ENCODE assay signal across 10 cellular contexts in genomic region chr21:44765231-44766013, GRCh38. TPM values are rescaled to one million over a fixed set of nuclear protein-coding genes. Genes with fewer than 3 reads are reported as not detected.
DNase-seq lines count a peak whose midpoint lies in the region; ATAC-seq, FAIRE-seq and TF ChIP-seq lines count a peak whose summit lies in the region.
"Had no signal": no experiment of that assay in that cellular context is flagged by ENCODE, and none has a peak within 500 bp of the region (broad histone marks: within the 10 kb centered on the region; RNA-seq: fewer than 3 reads in every experiment).

No MANE protein-coding gene starts in this region.

- TF ChIP-seq RAD21 in GM12878 (IDR thresholded peaks at IDR 0.05; ENCODE audit: insufficient read depth, low read depth, low read length): no peak

- peak; percentile 10 to 12 for DNase-seq in activated CD8-positive, alpha-beta memory T cell treated with anti-CD3 and anti-CD28 coated beads for 1 hour (ENCODE audit: extremely low read depth in 1 of 2, low read depth in 1 of 2)
- DNase-seq in activated CD8-positive, alpha-beta memory T cell treated with anti-CD3 and anti-CD28 coated beads for 24 hours: no peak
- no peak for DNase-seq in Panc1 (ENCODE audit: low read depth, low spot score)
- DNase-seq in GM12878 (ENCODE audit: low read depth, low spot score): no peak
- DNase-seq in NCI-H2171 treated with DMSO at 0.1 percent for 48 hours (lab: John Stamatoyannopoulos, UW): no peak
- DNase-seq in amygdala (lab: John Stamatoyannopoulos, UW): no peak
- DNase-seq in stimulated activated CD4-positive, alpha-beta T cell treated with anti-CD3 and anti-CD28 coated beads, Interleukin-4, amount 100 ng/mL, for 1 hour: no peak
- DNase-seq: DMS 273 treated with DMSO at 0.1 percent for 48 hours had no signal

- H3K4me1 ChIP-seq in Panc1 (ENCODE audit: control insufficient read depth, insufficient read depth, low read length) (peaks cover 5% of the 10 kb centered on the region; the same call in 1 of the 2 replicates), GM12878 (ENCODE audit: control insufficient read depth, insufficient read depth, low read length) (no peaks in the 10 kb centered on the region; the same call in 1 of the 2 replicates), skeletal muscle satellite cell (ENCODE audit: control insufficient read depth, insufficient read depth, low read length) (peaks cover 6% of the 10 kb centered on the region)

- H3K4me3 ChIP-seq in Panc1 (ENCODE audit: low read depth in 2 of 2, low read length in 2 of 2) (no peak overlapping the region), GM12878 (no peak overlapping the region), skeletal muscle satellite cell (ENCODE audit: low read length) (no peak overlapping the region)

- no peak for FAIRE-seq in GM12878 (lab: Jason Lieb, UNC)
- FAIRE-seq: colon had no signal

- no peak overlapping the region for H2AFZ ChIP-seq in GM12878 (ENCODE audit: control insufficient read depth, low read depth, low read length)

- TF ChIP-seq CTCF in Panc1 (IDR thresholded peaks at IDR 0.05): no peak
- TF ChIP-seq CTCF in GM12878 (IDR thresholded peaks at IDR 0.05 in 2 of 3, conservative IDR thresholded peaks at IDR 0.05 in 1 of 3; ENCODE audit: control insufficient read depth in 2 of 3, extremely low read depth in 1 of 3, insufficient read depth in 1 of 3, low read depth in 3 of 3, low read length in 3 of 3): no peak

- no peaks in the 10 kb centered on the region for H3K79me2 ChIP-seq in GM12878 (ENCODE audit: control insufficient read depth, insufficient read depth, low read length)

- no peaks in the 10 kb centered on the region for H3K27me3 ChIP-seq in Panc1 (ENCODE audit: control insufficient read depth, insufficient read depth, low read length)
- H3K27me3 ChIP-seq in GM12878 (replicated peaks in 1 of 2; ENCODE audit: control insufficient read depth in 2 of 2, insufficient read depth in 2 of 2, low read length in 1 of 2): no peaks in the 10 kb centered on the region
- no peaks in the 10 kb centered on the region for H3K27me3 ChIP-seq in skeletal muscle satellite cell (ENCODE audit: control insufficient read depth, insufficient read depth, low read length)

- in situ Hi-C loops in Panc1 (cut with HindIII; ENCODE audit: low pct_unique_long_range_greater_than_20kb, low sequenced_read_pairs) (no loop called here), GM12878 (cut with MboI) (no loop called here)

- TF ChIP-seq EP300 in GM12878 (IDR thresholded peaks at IDR 0.05; ENCODE audit: borderline replicate concordance in 1 of 2, control insufficient read depth in 1 of 2, low read depth in 2 of 2, low read length in 2 of 2): no peak

- intact Hi-C loops in Panc1 (cut with micrococcal nuclease; ENCODE audit: unreplicated experiment): no loop called here
- intact Hi-C loops in GM12878 (cut with micrococcal nuclease; ENCODE audit: unreplicated experiment): no loop called here

- RAD21 ChIA-PET in GM12878 (lab: Charles Lee; ENCODE audit: unreplicated experiment): interaction anchor here (1.0 kb wide), 1 partner anchor 28 kb away, joined by 4 read pairs; no protein-coding TSS in a partner anchor

- H3K9ac ChIP-seq in GM12878 (ENCODE audit: control insufficient read depth, insufficient read depth, low read length): no peak overlapping the region
- H3K9ac ChIP-seq in skeletal muscle satellite cell (ENCODE audit: low read depth, low read length): no peak overlapping the region

- ATAC-seq in Panc1 (peak; percentile 22), GM12878 (peak; percentile 59)

- no peaks in the 10 kb centered on the region for H3K9me3 ChIP-seq in Panc1 (ENCODE audit: control insufficient read depth, insufficient read depth, low read depth, low read length)
- no peaks in the 10 kb centered on the region for H3K9me3 ChIP-seq in GM12878 (replicated peaks; ENCODE audit: control insufficient read depth, insufficient read depth, low read length)
- H3K9me3 ChIP-seq in skeletal muscle satellite cell (replicated peaks; ENCODE audit: low read length): no peaks in the 10 kb centered on the region

- BruUV-seq in Panc1 (replicated peaks; lab: Mats Ljungman, UMichigan) (no TSS peak), GM12878 (replicated peaks; lab: Mats Ljungman, UMichigan) (no TSS peak)

- 0 out of 2 replicates have a peak overlapping the region, but pooled peaks have one; percentile 39 for H3K27ac ChIP-seq in Panc1 (ENCODE audit: low read length)
- no peak overlapping the region for H3K27ac ChIP-seq in GM12878 (ENCODE audit: control insufficient read depth, insufficient read depth)

- CTCF ChIA-PET in Panc1 (lab: Charles Lee) (interaction anchor here (1.1 kb wide), 1 partner anchor 28 kb away, joined by 3 read pairs; no protein-coding TSS in a partner anchor), GM12878 (lab: Yijun Ruan, JAX) (interaction anchor here (0.7 kb wide), 1 partner anchor 36 kb away, joined by 3 read pairs; the partner anchor contains the start of gene UBE2G2)

- no peaks in the 10 kb centered on the region for H4K20me1 ChIP-seq in GM12878 (ENCODE audit: control insufficient read depth, insufficient read depth)

- 17% methylated on average over 12 of the region's 12 CpGs for WGBS in GM12878 (ENCODE audit: insufficient coverage, insufficient replicate concordance, low lambda C conversion rate, missing lambda C conversion rate)

- no peak overlapping the region for H3K4me2 ChIP-seq in GM12878 (ENCODE audit: control insufficient read depth, insufficient read depth)
- H3K4me2 ChIP-seq in skeletal muscle satellite cell (ENCODE audit: low read length): peak overlapping the region; percentile 7

- SMC1A ChIA-PET in GM12878 (lab: Charles Lee; ENCODE audit: uncharacterized antibody, unreplicated experiment): interaction anchor here (1.3 kb wide), 1 partner anchor 28 kb away, joined by 3 read pairs; no protein-coding TSS in a partner anchor

- TF ChIP-seq POLR2A in GM12878 (IDR thresholded peaks at IDR 0.05; ENCODE audit: low read depth, low read length): no peak

- no peaks in the 10 kb centered on the region for H3K36me3 ChIP-seq in Panc1 (ENCODE audit: control insufficient read depth, insufficient read depth, low read length)
- H3K36me3 ChIP-seq in GM12878 (ENCODE audit: control insufficient read depth in 2 of 2, insufficient read depth in 2 of 2, low read length in 1 of 2): peaks cover 3 to 6% of the 10 kb centered on the region in 2 experiments; a peak in 2 of 4 replicates
- H3K36me3 ChIP-seq in skeletal muscle satellite cell (ENCODE audit: insufficient read depth, low read length): peaks cover 11% of the 10 kb centered on the region

- POLR2A ChIA-PET in Panc1 (lab: Charles Lee): no interaction called here
- POLR2A ChIA-PET in GM12878 (lab: Charles Lee): no interaction called here

RNA-seq across cellular contexts. Expression of gene UBE2G2, which starts 36.2 kb away (rescaled TPM):
- total RNA-seq in Panc1 (2021; ENCODE audit: unreplicated experiment): 77.4 TPM
- polyA plus RNA-seq in Panc1 (2012; ENCODE audit: insufficient read length): 69.4 TPM
- 187 and 192 TPM in 2 replicates for total RNA-seq in GM12878 (2013; cell fraction: nucleolus; rRNA removed)
- total RNA-seq in GM12878 (2014; rRNA removed): 75.6 and 82.3 TPM in 2 replicates
- total RNA-seq in GM12878 (2014; rRNA removed; fragmentation: Illumina TruSeq; extraction: Trizol): 62.4 and 66.1 TPM in 2 replicates
- total RNA-seq in GM12878 (2021): 71.0 and 76.1 TPM in 2 replicates
- polyA plus RNA-seq in GM12878 (2011; ENCODE audit: low read depth): 33.3 TPM
- 101 and 102 TPM in 2 replicates for polyA plus RNA-seq in GM12878 (2011; rRNA removed)
- polyA plus RNA-seq in GM12878 (2011; cell fraction: cytosol; rRNA removed): 105 and 172 TPM in 2 replicates
- polyA plus RNA-seq in GM12878 (2011; cell fraction: nucleus; rRNA removed): 131 and 160 TPM in 2 replicates
- 45.8 and 68.2 TPM in 2 replicates for polyA plus RNA-seq in GM12878 (2012)
- 93.5 and 94.7 TPM in 2 replicates for polyA plus RNA-seq in GM12878 (2014; fragmentation: Illumina TruSeq; extraction: Trizol)
- polyA plus RNA-seq in GM12878 (2014; fragmentation: Nextera tagmentation; extraction: Ambion mirVana): 10 to 100 TPM; 27.0 to 32.0 TPM
- polyA plus RNA-seq in GM12878 (2014; rRNA removed): 116 and 139 TPM in 2 replicates
- 10 to 100 TPM; 72.7 to 79.2 TPM for polyA plus RNA-seq in GM12878 (2016; fragmentation: Nextera tagmentation; extraction: Ambion mirVana)
- polyA minus RNA-seq in GM12878 (2011; rRNA and poly(A)+ RNA removed): 92.3 and 104 TPM in 2 replicates
- 30.3 and 33.2 TPM in 2 replicates for polyA minus RNA-seq in GM12878 (2011; cell fraction: cytosol; rRNA and poly(A)+ RNA removed)
- 43.4 and 64.4 TPM in 2 replicates for polyA minus RNA-seq in GM12878 (2011; cell fraction: nucleus; rRNA and poly(A)+ RNA removed)
- 73.5 and 76.9 TPM in 2 replicates for total RNA-seq in skeletal muscle satellite cell (2012; rRNA removed)

RNA-seq across cellular contexts. Expression of gene SUMO3, which starts 52.4 kb away (rescaled TPM):
- 41.4 TPM for total RNA-seq in Panc1 (2021; ENCODE audit: unreplicated experiment)
- polyA plus RNA-seq in Panc1 (2012; ENCODE audit: insufficient read length): 55.8 TPM
- total RNA-seq in GM12878 (2013; cell fraction: nucleolus; rRNA removed): 19.0 and 22.2 TPM in 2 replicates
- total RNA-seq in GM12878 (2014; rRNA removed): 67.5 and 77.0 TPM in 2 replicates
- total RNA-seq in GM12878 (2014; rRNA removed; fragmentation: Illumina TruSeq; extraction: Trizol): 70.3 and 74.3 TPM in 2 replicates
- total RNA-seq in GM12878 (2021): 85.9 and 91.3 TPM in 2 replicates
- polyA plus RNA-seq in GM12878 (2011; ENCODE audit: low read depth): 60.5 TPM
- 106 and 119 TPM in 2 replicates for polyA plus RNA-seq in GM12878 (2011; rRNA removed)
- 120 and 127 TPM in 2 replicates for polyA plus RNA-seq in GM12878 (2011; cell fraction: cytosol; rRNA removed)
- 42.9 and 57.8 TPM in 2 replicates for polyA plus RNA-seq in GM12878 (2011; cell fraction: nucleus; rRNA removed)
- polyA plus RNA-seq in GM12878 (2012): 70.8 and 81.7 TPM in 2 replicates
- 80.0 and 88.4 TPM in 2 replicates for polyA plus RNA-seq in GM12878 (2014; fragmentation: Illumina TruSeq; extraction: Trizol)
- polyA plus RNA-seq in GM12878 (2014; fragmentation: Nextera tagmentation; extraction: Ambion mirVana): 10 to 100 TPM; 14.3 to 33.0 TPM
- polyA plus RNA-seq in GM12878 (2014; rRNA removed): 91.3 and 98.3 TPM in 2 replicates
- polyA plus RNA-seq in GM12878 (2016; fragmentation: Nextera tagmentation; extraction: Ambion mirVana): 100 to 1,000 TPM; 164 TPM
- 62.3 and 66.9 TPM in 2 replicates for polyA minus RNA-seq in GM12878 (2011; rRNA and poly(A)+ RNA removed)
- 31.8 and 32.6 TPM in 2 replicates for polyA minus RNA-seq in GM12878 (2011; cell fraction: cytosol; rRNA and poly(A)+ RNA removed)
- 12.9 and 17.7 TPM in 2 replicates for polyA minus RNA-seq in GM12878 (2011; cell fraction: nucleus; rRNA and poly(A)+ RNA removed)
- 57.3 and 98.5 TPM in 2 replicates for total RNA-seq in skeletal muscle satellite cell (2012; rRNA removed)

RNA-seq across cellular contexts. Expression of gene TSPEAR, which starts 54.0 kb away (rescaled TPM):
- total RNA-seq in Panc1 (2021; ENCODE audit: unreplicated experiment) (not detected), GM12878 (2014; rRNA removed) (not detected in 2 replicates), GM12878 (2014; rRNA removed; fragmentation: Illumina TruSeq; extraction: Trizol) (not detected in 2 replicates), GM12878 (2021) (not detected in 2 replicates)
- polyA plus RNA-seq in Panc1 (2012; ENCODE audit: insufficient read length): 1.0 TPM
- total RNA-seq in GM12878 (2013; cell fraction: nucleolus; rRNA removed): not detected in 2 replicates
- polyA plus RNA-seq in GM12878 (2011; ENCODE audit: low read depth): not detected
- polyA plus RNA-seq in GM12878 (2011; rRNA removed) (not detected in 2 replicates), GM12878 (2014; fragmentation: Illumina TruSeq; extraction: Trizol) (not detected in 2 replicates), GM12878 (2014; fragmentation: Nextera tagmentation; extraction: Ambion mirVana) (not detected), GM12878 (2014; rRNA removed) (not detected in 2 replicates), GM12878 (2016; fragmentation: Nextera tagmentation; extraction: Ambion mirVana) (not detected)
- not detected in 2 replicates for polyA plus RNA-seq in GM12878 (2011; cell fraction: cytosol; rRNA removed)
- not detected in 2 replicates for polyA plus RNA-seq in GM12878 (2011; cell fraction: nucleus; rRNA removed)
- polyA plus RNA-seq in GM12878 (2012): not detected in 2 replicates
- polyA minus RNA-seq in GM12878 (2011; rRNA and poly(A)+ RNA removed): not detected in 2 replicates
- not detected in 2 replicates for polyA minus RNA-seq in GM12878 (2011; cell fraction: cytosol; rRNA and poly(A)+ RNA removed)
- polyA minus RNA-seq in GM12878 (2011; cell fraction: nucleus; rRNA and poly(A)+ RNA removed): not detected in 2 replicates
- 0.22 TPM in 1 of 2 replicates, not detected in the other for total RNA-seq in skeletal muscle satellite cell (2012; rRNA removed)

Comparison
In these comparisons a context has a peak if more than half of its experiments do, and no peak if none do; other contexts are left out.
1. DNase-seq: peak in activated CD8-positive, alpha-beta memory T cell treated with anti-CD3 and anti-CD28 coated beads for 1 hour (2 of 2); none in activated CD8-positive, alpha-beta memory T cell treated with anti-CD3 and anti-CD28 coated beads for 24 hours (single experiment), Panc1 (single experiment), GM12878 (single experiment), NCI-H2171 treated with DMSO at 0.1 percent for 48 hours (single experiment), amygdala (0 of 56) and stimulated activated CD4-positive, alpha-beta T cell treated with anti-CD3 and anti-CD28 coated beads, Interleukin-4, amount 100 ng/mL, for 1 hour (single experiment).